8 cellular contexts compared by ENCODE assay signal in genomic region chr19:57239982-57240310, GRCh38. TPM values are rescaled to one million over a fixed set of nuclear protein-coding genes. Genes with fewer than 3 reads are reported as not detected.
DNase-seq lines count a peak whose midpoint lies in the region; ATAC-seq, FAIRE-seq and TF ChIP-seq lines count a peak whose summit lies in the region.

No MANE protein-coding gene starts in this region.

- peak overlapping the region; percentile 93 for H3K4me2 ChIP-seq in HepG2 (ENCODE audit: low read depth, low read length)

- H3K27ac ChIP-seq in HepG2 (ENCODE audit: extremely low read length, insufficient read depth, low read length) (peak overlapping the region; percentile 84), transverse colon (peak overlapping the region; percentile 90 to 95 (median 92))

- in situ Hi-C loops in HepG2 (cut with HindIII; ENCODE audit: extremely low pct_ligation_motif_present, low pct_unique_long_range_greater_than_20kb): loop anchor here (5.0 kb wide), 1 partner anchor 42 kb away; the partner anchor contains the start of gene ZNF460
- in situ Hi-C loops in transverse colon (cut with MboI; ENCODE audit: low pct_ligation_motif_present in 1 of 4, low pct_unique_long_range_greater_than_20kb in 1 of 4, low sequenced_read_pairs in 3 of 4): no loop called here

- intact Hi-C loops in activated naive CD4-positive, alpha-beta T cell treated with anti-CD3 and anti-CD28 coated beads for 36 hours (cut with micrococcal nuclease): loop anchor here (1.0 to 2.0 kb wide), 4 partner anchors 40 to 149 kb away; partner anchors contain the start of genes TRAPPC2B, ZNF460, ZNF543 and ZNF547
- intact Hi-C loops in HepG2 (cut with micrococcal nuclease; ENCODE audit: unreplicated experiment) (loop anchor here (1.0 kb wide), 2 partner anchors 40 to 49 kb away; partner anchors contain the start of genes ZNF264 and ZNF460), transverse colon (cut with DNase I; ENCODE audit: low total_unique reads) (loop anchor here (2.0 kb wide), 1 partner anchor 41 kb away; the partner anchor contains the start of gene ZNF460)

- WGBS in HepG2 (ENCODE audit: low lambda C conversion rate): 83% methylated on average over 12 of the region's 12 CpGs
- WGBS in transverse colon (ENCODE audit: low coverage in 1 of 2), 2 donors: 20 to 50% methylated on average over 1 to 12 of the region's 12 CpGs

- BruUV-seq in HepG2 (replicated peaks; lab: Mats Ljungman, UMichigan): TSS peak; percentile 92

- CTCF ChIA-PET in activated naive CD4-positive, alpha-beta T cell treated with anti-CD3 and anti-CD28 coated beads for 36 hours (lab: Charles Lee): no interaction called here
- CTCF ChIA-PET in HepG2 (lab: Yijun Ruan, JAX; ENCODE audit: low intra/inter-chr PET ratio, low total read pairs): no interaction called here

- H3K4me3 ChIP-seq in adipocyte (ENCODE audit: low read length) (peak overlapping the region; percentile 86), HepG2 (replicated peaks in 1 of 3; ENCODE audit: insufficient read depth in 1 of 3, low read depth in 2 of 3, low read length in 3 of 3) (peak overlapping the region; percentile 85 to 92 (median 90)), transverse colon (peak overlapping the region; percentile 85 to 96 (median 86))

- H3K4me1 ChIP-seq in adipocyte (ENCODE audit: control insufficient read depth, insufficient read depth, low read length): peaks cover 19% of the 10 kb centered on the region
- peaks cover 33% of the 10 kb centered on the region for H3K4me1 ChIP-seq in HepG2 (ENCODE audit: insufficient read depth, low read length)
- H3K4me1 ChIP-seq in transverse colon: peaks cover 7 to 24% (median 18%) of the 10 kb centered on the region in 4 donors

- TF ChIP-seq EP300 in HepG2 (IDR thresholded peaks at IDR 0.05; ENCODE audit: low read depth in 2 of 2, low read length in 2 of 2) (no peak), HepG2 (CRISPR knock-in tag; IDR thresholded peaks at IDR 0.05; ENCODE audit: borderline replicate concordance) (no peak), transverse colon (IDR thresholded peaks at IDR 0.05; ENCODE audit: low read depth) (no peak)

- H3K27me3 ChIP-seq in adipocyte (replicated peaks; ENCODE audit: control insufficient read depth, insufficient read depth, low read length) (no peaks in the 10 kb centered on the region), HepG2 (ENCODE audit: control insufficient read depth in 1 of 2, insufficient read depth in 2 of 2, low read length in 2 of 2) (no peaks in the 10 kb centered on the region; a peak in 1 of 5 replicates), transverse colon (no peaks in the 10 kb centered on the region)

- H3K79me2 ChIP-seq in HepG2 (ENCODE audit: insufficient read depth, low read length): peaks cover 22% of the 10 kb centered on the region

- peak overlapping the region; percentile 74 for H3K4me3 Mint-ChIP-seq in activated naive CD4-positive, alpha-beta T cell treated with anti-CD3 and anti-CD28 coated beads for 36 hours

- peaks cover 12% of the 10 kb centered on the region for H3K36me3 ChIP-seq in adipocyte (ENCODE audit: control insufficient read depth, insufficient read depth, low read length, severe bottlenecking)
- peaks cover 2 to 7% of the 10 kb centered on the region in 2 experiments; a peak in 4 of 5 replicates for H3K36me3 ChIP-seq in HepG2 (replicated peaks in 1 of 2; ENCODE audit: control insufficient read depth in 1 of 2, insufficient read depth in 2 of 2, low read length in 2 of 2)
- H3K36me3 ChIP-seq in transverse colon: peaks cover 0 to 12% (median 2%) of the 10 kb centered on the region in 4 donors

- no peak for TF ChIP-seq POLR2A in HepG2 (IDR thresholded peaks at IDR 0.05; ENCODE audit: insufficient read depth in 1 of 2, low read depth in 2 of 2, low read length in 2 of 2)
- no peak for TF ChIP-seq POLR2A in transverse colon (IDR thresholded peaks at IDR 0.05)

- no peak for FAIRE-seq in HepG2 (lab: Jason Lieb, UNC)

- H3K27ac Mint-ChIP-seq in activated naive CD4-positive, alpha-beta T cell treated with anti-CD3 and anti-CD28 coated beads for 36 hours: peak overlapping the region; percentile 70

- H3K4me1 Mint-ChIP-seq in activated naive CD4-positive, alpha-beta T cell treated with anti-CD3 and anti-CD28 coated beads for 36 hours (ENCODE audit: low read depth): peaks cover 21% of the 10 kb centered on the region

- peaks cover 26% of the 10 kb centered on the region for H3K36me3 Mint-ChIP-seq in activated naive CD4-positive, alpha-beta T cell treated with anti-CD3 and anti-CD28 coated beads for 36 hours (ENCODE audit: low read depth)

- no peaks in the 10 kb centered on the region for H4K20me1 ChIP-seq in HepG2 (ENCODE audit: insufficient read depth, low read length)

- TF ChIP-seq RAD21 in HepG2 (CRISPR knock-in tag; IDR thresholded peaks at IDR 0.05): no peak

- no peaks in the 10 kb centered on the region for H3K27me3 Mint-ChIP-seq in activated naive CD4-positive, alpha-beta T cell treated with anti-CD3 and anti-CD28 coated beads for 36 hours (ENCODE audit: low read depth)

- TF ChIP-seq CTCF in HepG2 (CRISPR knock-in tag; IDR thresholded peaks at IDR 0.05): no peak
- TF ChIP-seq CTCF in transverse colon (IDR thresholded peaks at IDR 0.05): no peak

- no peak for DNase-seq in activated naive CD4-positive, alpha-beta T cell treated with anti-CD3 and anti-CD28 coated beads for 36 hours
- DNase-seq in activated naive CD4-positive, alpha-beta T cell treated with Interleukin-2 at 50 U/mL for 16 hours: no peak
- DNase-seq in adipocyte (ENCODE audit: low read depth): no peak
- DNase-seq in HepG2 (ENCODE audit: low spot score): no peak
- no peak for DNase-seq in transverse colon
- DNase-seq in NCI-H146 (lab: John Stamatoyannopoulos, UW): no peak
- DNase-seq in stimulated activated CD4-positive, alpha-beta T cell treated with anti-CD3 and anti-CD28 coated beads, Interleukin-4, amount 100 ng/mL, for 4 hours: no peak

- peak overlapping the region; percentile 70 for H2AFZ ChIP-seq in HepG2 (ENCODE audit: low read length)

- POLR2A ChIA-PET in HepG2 (lab: Yijun Ruan, JAX): interaction anchor here (1.0 to 1.5 kb wide), 2 partner anchors 36 to 41 kb away, joined by 4 to 5 read pairs; no protein-coding TSS in a partner anchor

- H3K9ac ChIP-seq in adipocyte (ENCODE audit: low read length) (peak overlapping the region; percentile 89), HepG2 (ENCODE audit: insufficient read depth, low read depth, low read length) (peak overlapping the region; percentile 88)

- ATAC-seq in HepG2 (no peak), GM21526 (IDR thresholded peaks at IDR 0.05; ENCODE audit: low FRiP score, unreplicated experiment) (no peak)

- no peaks in the 10 kb centered on the region for H3K9me3 ChIP-seq in adipocyte (ENCODE audit: control insufficient read depth, low read length)
- no peaks in the 10 kb centered on the region for H3K9me3 ChIP-seq in HepG2 (ENCODE audit: low read length)
- no peaks in the 10 kb centered on the region for H3K9me3 ChIP-seq in transverse colon

- H3K9me3 Mint-ChIP-seq in activated naive CD4-positive, alpha-beta T cell treated with anti-CD3 and anti-CD28 coated beads for 36 hours: peaks cover 3% of the 10 kb centered on the region

RNA-seq across cellular contexts. Expression of gene ZNF805, which starts 0.5 kb away (rescaled TPM):
- total RNA-seq in activated naive CD4-positive, alpha-beta T cell treated with anti-CD3 and anti-CD28 coated beads for 36 hours: 1 to 10 TPM; 6.0 to 6.5 TPM
- total RNA-seq in HepG2 (2016; rRNA removed; fragmentation: Illumina TruSeq; extraction: Trizol) (12.8 and 21.8 TPM in 2 replicates), transverse colon (10 to 100 TPM; 11.1 to 21.3 (median 14.5) TPM)
- total RNA-seq in HepG2 (2016; cell fraction: cytosol; rRNA removed; fragmentation: Illumina TruSeq; extraction: Trizol; ENCODE audit: low read depth): 0.40 and 1.3 TPM in 2 replicates
- 12.7 and 22.7 TPM in 2 replicates for total RNA-seq in HepG2 (2016; cell fraction: insoluble cytoplasmic fraction; rRNA removed; fragmentation: Illumina TruSeq; extraction: Trizol)
- total RNA-seq in HepG2 (2016; cell fraction: membrane; rRNA removed; fragmentation: Illumina TruSeq; extraction: Trizol): 4.1 and 4.5 TPM in 2 replicates
- 13.3 and 15.8 TPM in 2 replicates for total RNA-seq in HepG2 (2016; cell fraction: nucleus; rRNA removed; fragmentation: Illumina TruSeq; extraction: Trizol)
- polyA plus RNA-seq in HepG2 (2011; rRNA removed): 5.1 and 5.5 TPM in 2 replicates
- polyA plus RNA-seq in HepG2 (2011; cell fraction: cytosol; rRNA removed): 2.4 and 3.2 TPM in 2 replicates
- polyA plus RNA-seq in HepG2 (2011; cell fraction: nucleus; rRNA removed): 3.4 and 5.3 TPM in 2 replicates
- 1.8 and 2.0 TPM in 2 replicates for polyA plus RNA-seq in HepG2 (2012)
- 0.11 and 0.19 TPM in 2 replicates for polyA plus RNA-seq in HepG2 (2016; cell fraction: cytosol; fragmentation: Illumina TruSeq; extraction: Trizol; ENCODE audit: low read depth)
- polyA plus RNA-seq in HepG2 (2016; cell fraction: insoluble cytoplasmic fraction; fragmentation: Illumina TruSeq; extraction: Trizol; ENCODE audit: low read depth): 2.2 and 2.5 TPM in 2 replicates
- polyA plus RNA-seq in HepG2 (2016; cell fraction: membrane; fragmentation: Illumina TruSeq; extraction: Trizol; ENCODE audit: low read depth): 0.24 and 0.31 TPM in 2 replicates
- 3.3 and 3.4 TPM in 2 replicates for polyA plus RNA-seq in HepG2 (2016; cell fraction: nucleus; fragmentation: Illumina TruSeq; extraction: Trizol; ENCODE audit: insufficient read depth, low read depth)
- polyA minus RNA-seq in HepG2 (2011; rRNA and poly(A)+ RNA removed; ENCODE audit: low replicate concordance): 13.1 and 29.1 TPM in 2 replicates
- polyA minus RNA-seq in HepG2 (2011; cell fraction: cytosol; rRNA and poly(A)+ RNA removed): 23.1 and 27.6 TPM in 2 replicates
- polyA minus RNA-seq in HepG2 (2011; cell fraction: nucleus; rRNA and poly(A)+ RNA removed): 22.1 and 35.3 TPM in 2 replicates

RNA-seq across cellular contexts. Expression of gene AURKC, which starts 9.1 kb away (rescaled TPM):
- 1 to 10 TPM in 1 of 2 experiments, under 1 TPM in 1; 0.40 to 1.2 TPM for total RNA-seq in activated naive CD4-positive, alpha-beta T cell treated with anti-CD3 and anti-CD28 coated beads for 36 hours
- total RNA-seq in HepG2 (2016; rRNA removed; fragmentation: Illumina TruSeq; extraction: Trizol): 0.46 TPM in 1 of 2 replicates, not detected in the other
- 0.35 TPM in 1 of 2 replicates, not detected in the other for total RNA-seq in HepG2 (2016; cell fraction: cytosol; rRNA removed; fragmentation: Illumina TruSeq; extraction: Trizol; ENCODE audit: low read depth)
- total RNA-seq in HepG2 (2016; cell fraction: insoluble cytoplasmic fraction; rRNA removed; fragmentation: Illumina TruSeq; extraction: Trizol): 0.19 and 0.61 TPM in 2 replicates
- total RNA-seq in HepG2 (2016; cell fraction: membrane; rRNA removed; fragmentation: Illumina TruSeq; extraction: Trizol): 0.34 TPM in 1 of 2 replicates, not detected in the other
- total RNA-seq in HepG2 (2016; cell fraction: nucleus; rRNA removed; fragmentation: Illumina TruSeq; extraction: Trizol): not detected in 2 replicates
- polyA plus RNA-seq in HepG2 (2011; rRNA removed): 0.65 and 0.86 TPM in 2 replicates
- 0.50 and 0.60 TPM in 2 replicates for polyA plus RNA-seq in HepG2 (2011; cell fraction: cytosol; rRNA removed)
- polyA plus RNA-seq in HepG2 (2011; cell fraction: nucleus; rRNA removed): 0.87 and 1.6 TPM in 2 replicates
- 0.58 and 0.80 TPM in 2 replicates for polyA plus RNA-seq in HepG2 (2012)
- 0.32 and 0.35 TPM in 2 replicates for polyA plus RNA-seq in HepG2 (2016; cell fraction: cytosol; fragmentation: Illumina TruSeq; extraction: Trizol; ENCODE audit: low read depth)
- 0.31 and 0.44 TPM in 2 replicates for polyA plus RNA-seq in HepG2 (2016; cell fraction: insoluble cytoplasmic fraction; fragmentation: Illumina TruSeq; extraction: Trizol; ENCODE audit: low read depth)
- 0.26 and 0.43 TPM in 2 replicates for polyA plus RNA-seq in HepG2 (2016; cell fraction: membrane; fragmentation: Illumina TruSeq; extraction: Trizol; ENCODE audit: low read depth)
- 1.5 TPM in 1 of 2 replicates, not detected in the other for polyA plus RNA-seq in HepG2 (2016; cell fraction: nucleus; fragmentation: Illumina TruSeq; extraction: Trizol; ENCODE audit: insufficient read depth, low read depth)
- 0.14 and 0.68 TPM in 2 replicates for polyA minus RNA-seq in HepG2 (2011; rRNA and poly(A)+ RNA removed; ENCODE audit: low replicate concordance)
- not detected in 2 replicates for polyA minus RNA-seq in HepG2 (2011; cell fraction: cytosol; rRNA and poly(A)+ RNA removed)
- 0.25 and 0.77 TPM in 2 replicates for polyA minus RNA-seq in HepG2 (2011; cell fraction: nucleus; rRNA and poly(A)+ RNA removed)
- not detected for total RNA-seq in transverse colon

RNA-seq across cellular contexts. Expression of gene ZNF460, which starts 40.3 kb away (rescaled TPM):
- 10 to 100 TPM; 61.4 to 63.3 TPM for total RNA-seq in activated naive CD4-positive, alpha-beta T cell treated with anti-CD3 and anti-CD28 coated beads for 36 hours
- total RNA-seq in HepG2 (2016; rRNA removed; fragmentation: Illumina TruSeq; extraction: Trizol) (44.8 and 76.3 TPM in 2 replicates), transverse colon (100 to 1,000 TPM in 1 of 4 donors, 10 to 100 TPM in 3; 44.4 to 191 (median 74.6) TPM)
- 2.9 and 3.1 TPM in 2 replicates for total RNA-seq in HepG2 (2016; cell fraction: cytosol; rRNA removed; fragmentation: Illumina TruSeq; extraction: Trizol; ENCODE audit: low read depth)
- total RNA-seq in HepG2 (2016; cell fraction: insoluble cytoplasmic fraction; rRNA removed; fragmentation: Illumina TruSeq; extraction: Trizol): 40.9 and 72.0 TPM in 2 replicates
- 9.8 and 11.2 TPM in 2 replicates for total RNA-seq in HepG2 (2016; cell fraction: membrane; rRNA removed; fragmentation: Illumina TruSeq; extraction: Trizol)
- 70.0 and 73.2 TPM in 2 replicates for total RNA-seq in HepG2 (2016; cell fraction: nucleus; rRNA removed; fragmentation: Illumina TruSeq; extraction: Trizol)
- 14.5 and 15.3 TPM in 2 replicates for polyA plus RNA-seq in HepG2 (2011; rRNA removed)
- polyA plus RNA-seq in HepG2 (2011; cell fraction: cytosol; rRNA removed): 5.4 and 7.1 TPM in 2 replicates
- 22.5 and 28.5 TPM in 2 replicates for polyA plus RNA-seq in HepG2 (2011; cell fraction: nucleus; rRNA removed)
- polyA plus RNA-seq in HepG2 (2012): 1.7 and 1.8 TPM in 2 replicates
- polyA plus RNA-seq in HepG2 (2016; cell fraction: cytosol; fragmentation: Illumina TruSeq; extraction: Trizol; ENCODE audit: low read depth): 0.02 TPM in 1 of 2 replicates, not detected in the other
- 1.0 and 1.3 TPM in 2 replicates for polyA plus RNA-seq in HepG2 (2016; cell fraction: insoluble cytoplasmic fraction; fragmentation: Illumina TruSeq; extraction: Trizol; ENCODE audit: low read depth)
- 0.12 and 0.14 TPM in 2 replicates for polyA plus RNA-seq in HepG2 (2016; cell fraction: membrane; fragmentation: Illumina TruSeq; extraction: Trizol; ENCODE audit: low read depth)
- 2.7 and 3.2 TPM in 2 replicates for polyA plus RNA-seq in HepG2 (2016; cell fraction: nucleus; fragmentation: Illumina TruSeq; extraction: Trizol; ENCODE audit: insufficient read depth, low read depth)
- 113 and 142 TPM in 2 replicates for polyA minus RNA-seq in HepG2 (2011; rRNA and poly(A)+ RNA removed; ENCODE audit: low replicate concordance)
- polyA minus RNA-seq in HepG2 (2011; cell fraction: cytosol; rRNA and poly(A)+ RNA removed): 66.3 and 87.7 TPM in 2 replicates
- 149 and 236 TPM in 2 replicates for polyA minus RNA-seq in HepG2 (2011; cell fraction: nucleus; rRNA and poly(A)+ RNA removed)

RNA-seq across cellular contexts. Expression of gene ZNF264, which starts 48.6 kb away (rescaled TPM):
- total RNA-seq in activated naive CD4-positive, alpha-beta T cell treated with anti-CD3 and anti-CD28 coated beads for 36 hours: 10 to 100 TPM; 18.4 to 18.5 TPM
- total RNA-seq in HepG2 (2016; rRNA removed; fragmentation: Illumina TruSeq; extraction: Trizol) (17.6 and 24.7 TPM in 2 replicates), transverse colon (100 to 1,000 TPM in 1 of 4 donors, 10 to 100 TPM in 3; 24.3 to 166 (median 35.6) TPM)
- total RNA-seq in HepG2 (2016; cell fraction: cytosol; rRNA removed; fragmentation: Illumina TruSeq; extraction: Trizol; ENCODE audit: low read depth): 1.1 and 1.3 TPM in 2 replicates
- 17.5 and 24.6 TPM in 2 replicates for total RNA-seq in HepG2 (2016; cell fraction: insoluble cytoplasmic fraction; rRNA removed; fragmentation: Illumina TruSeq; extraction: Trizol)
- total RNA-seq in HepG2 (2016; cell fraction: membrane; rRNA removed; fragmentation: Illumina TruSeq; extraction: Trizol): 4.2 and 5.9 TPM in 2 replicates
- 17.5 and 18.4 TPM in 2 replicates for total RNA-seq in HepG2 (2016; cell fraction: nucleus; rRNA removed; fragmentation: Illumina TruSeq; extraction: Trizol)
- polyA plus RNA-seq in HepG2 (2011; rRNA removed): 3.5 and 4.0 TPM in 2 replicates
- 1.8 and 2.3 TPM in 2 replicates for polyA plus RNA-seq in HepG2 (2011; cell fraction: cytosol; rRNA removed)
- polyA plus RNA-seq in HepG2 (2011; cell fraction: nucleus; rRNA removed): 6.8 and 8.0 TPM in 2 replicates
- polyA plus RNA-seq in HepG2 (2012): 2.6 and 3.2 TPM in 2 replicates
- 0.29 and 0.55 TPM in 2 replicates for polyA plus RNA-seq in HepG2 (2016; cell fraction: cytosol; fragmentation: Illumina TruSeq; extraction: Trizol; ENCODE audit: low read depth)
- 4.7 TPM in 2 replicates for polyA plus RNA-seq in HepG2 (2016; cell fraction: insoluble cytoplasmic fraction; fragmentation: Illumina TruSeq; extraction: Trizol; ENCODE audit: low read depth)
- polyA plus RNA-seq in HepG2 (2016; cell fraction: membrane; fragmentation: Illumina TruSeq; extraction: Trizol; ENCODE audit: low read depth): 0.55 and 0.76 TPM in 2 replicates
- 6.5 and 7.2 TPM in 2 replicates for polyA plus RNA-seq in HepG2 (2016; cell fraction: nucleus; fragmentation: Illumina TruSeq; extraction: Trizol; ENCODE audit: insufficient read depth, low read depth)
- 9.6 and 31.4 TPM in 2 replicates for polyA minus RNA-seq in HepG2 (2011; rRNA and poly(A)+ RNA removed; ENCODE audit: low replicate concordance)
- 13.3 and 16.3 TPM in 2 replicates for polyA minus RNA-seq in HepG2 (2011; cell fraction: cytosol; rRNA and poly(A)+ RNA removed)
- 17.3 and 23.4 TPM in 2 replicates for polyA minus RNA-seq in HepG2 (2011; cell fraction: nucleus; rRNA and poly(A)+ RNA removed)
